Comparison of ENCODE assay signal across 1 cellular context in genomic region chr11:12149672-12150225, GRCh38.
TF ChIP-seq lines count a peak whose summit lies in the region.

No MANE protein-coding gene starts in this region.

TF ChIP-seq in K562, 482 proteins besides CTCF, POLR2A, EP300 and RAD21 (continued from another document):
- TF ChIP-seq ZNF655 (CRISPR knock-in tag; IDR thresholded peaks at IDR 0.05) (no peak), KDM4B (IDR thresholded peaks at IDR 0.05; ENCODE audit: borderline replicate concordance in 2 of 2, low read depth in 1 of 2) (no peak), ZNF121 (CRISPR knock-in tag; conservative IDR thresholded peaks at IDR 0.05) (no peak), L3MBTL2 (IDR thresholded peaks at IDR 0.05) (peak; percentile 54; the same call in 1 of the 2 replicates), NFXL1 (CRISPR knock-in tag; IDR thresholded peaks at IDR 0.05) (no peak), NEUROD1 (IDR thresholded peaks at IDR 0.05; ENCODE audit: borderline replicate concordance, low read depth, low read length, partially characterized antibody) (peak; percentile 70), HES1 (IDR thresholded peaks at IDR 0.05; ENCODE audit: low read depth) (peak; percentile 55), ZKSCAN8 (CRISPR knock-in tag; IDR thresholded peaks at IDR 0.05) (0 out of 2 replicates have a peak, but pooled peaks have one; percentile 40), GABPA (tag; conservative IDR thresholded peaks at IDR 0.05; ENCODE audit: low read depth) (no peak), IRF9 (tag; IDR thresholded peaks at IDR 0.05) (no peak), THAP7 (CRISPR knock-in tag; IDR thresholded peaks at IDR 0.05) (no peak), CBFA2T2 (conservative IDR thresholded peaks at IDR 0.05) (peak; percentile 94), ARNT (IDR thresholded peaks at IDR 0.05) (0 out of 4 replicates have a peak, but pooled peaks have one; percentile 56 to 69), KLF6 (CRISPR knock-in tag; IDR thresholded peaks at IDR 0.05; ENCODE audit: borderline replicate concordance) (no peak), SLC30A9 (CRISPR knock-in tag; IDR thresholded peaks at IDR 0.05) (no peak), RCOR1 (IDR thresholded peaks at IDR 0.05; ENCODE audit: borderline replicate concordance in 1 of 2, low read depth in 2 of 2, low read length in 2 of 2) (peak in 1 of 2 experiments; percentile 83; a peak in 3 of 4 replicates), HCFC1 (IDR thresholded peaks at IDR 0.05; ENCODE audit: low read depth, low read length) (no peak), MAX (CRISPR knock-in tag; IDR thresholded peaks at IDR 0.05) (peak; percentile 78), ETV5 (CRISPR knock-in tag; IDR thresholded peaks at IDR 0.05; ENCODE audit: low read depth) (no peak), ATF3 (IDR thresholded peaks at IDR 0.05) (peak; percentile 67), ATF3 (CRISPR knock-in tag; conservative IDR thresholded peaks at IDR 0.05) (no peak), IRF1 (CRISPR knock-in tag; IDR thresholded peaks at IDR 0.05; ENCODE audit: borderline replicate concordance) (no peak), MEF2D (tag; conservative IDR thresholded peaks at IDR 0.05; ENCODE audit: low read depth) (peak; percentile 49; the same call in 1 of the 2 replicates), SETDB1 (IDR thresholded peaks at IDR 0.05; ENCODE audit: low read length) (no peak), PURB (CRISPR knock-in tag; IDR thresholded peaks at IDR 0.05; ENCODE audit: low read depth) (no peak), LEF1 (IDR thresholded peaks at IDR 0.05) (peak; percentile 79), ATF7 (IDR thresholded peaks at IDR 0.05) (peak; percentile 61; the same call in 1 of the 2 replicates), ZNF146 (CRISPR knock-in tag; IDR thresholded peaks at IDR 0.05; ENCODE audit: unreplicated experiment) (no peak), DLX4 (CRISPR knock-in tag; IDR thresholded peaks at IDR 0.05) (no peak), ZNF280A (IDR thresholded peaks at IDR 0.05; ENCODE audit: low read depth, partially characterized antibody) (no peak), POLR2AphosphoS5 (IDR thresholded peaks at IDR 0.05; ENCODE audit: control insufficient read depth, insufficient read depth, low read depth, low read length) (peak; percentile 91), BACH1 (tag; IDR thresholded peaks at IDR 0.05) (peak; percentile 24; the same call in 1 of the 2 replicates)
